1 cellular context compared by ENCODE assay signal in genomic region chr19:8050274-8051096, GRCh38.
TF ChIP-seq lines count a peak whose summit lies in the region.

No MANE protein-coding gene starts in this region.

TF ChIP-seq in GM12878, 131 proteins besides CTCF, POLR2A, EP300 and RAD21 (continued from another document and continues in another):
- TF ChIP-seq E4F1 (IDR thresholded peaks at IDR 0.05; ENCODE audit: borderline replicate concordance, partially characterized antibody) (no peak), IKZF1 (conservative IDR thresholded peaks at IDR 0.05) (peak; percentile 44; the same call in 1 of the 2 replicates), NBN (IDR thresholded peaks at IDR 0.05) (no peak), BCL11A (IDR thresholded peaks at IDR 0.05; ENCODE audit: low read depth, low read length) (no peak), SREBF2 (IDR thresholded peaks at IDR 0.05; ENCODE audit: low read length) (no peak), ZNF687 (IDR thresholded peaks at IDR 0.05) (no peak), ETV6 (conservative IDR thresholded peaks at IDR 0.05 in 1 of 2, IDR thresholded peaks at IDR 0.05 in 1 of 2; ENCODE audit: borderline replicate concordance in 1 of 2, low read depth in 1 of 2) (no peak), PBX3 (IDR thresholded peaks at IDR 0.05; ENCODE audit: insufficient replicate concordance, low read depth, low read length) (peak; percentile 79), TAF1 (IDR thresholded peaks at IDR 0.05; ENCODE audit: borderline replicate concordance, low read depth, low read length) (0 out of 2 replicates have a peak, but pooled peaks have one; percentile 39), SUPT20H (IDR thresholded peaks at IDR 0.05; ENCODE audit: borderline replicate concordance, control insufficient read depth, low read depth, low read length) (no peak), ZNF217 (IDR thresholded peaks at IDR 0.05) (no peak), TCF12 (IDR thresholded peaks at IDR 0.05; ENCODE audit: low read depth, low read length) (peak; percentile 62; the same call in 1 of the 2 replicates), CBX3 (IDR thresholded peaks at IDR 0.05; ENCODE audit: borderline replicate concordance, low read depth) (no peak), BMI1 (IDR thresholded peaks at IDR 0.05; ENCODE audit: borderline replicate concordance) (no peak), TCF3 (IDR thresholded peaks at IDR 0.05; ENCODE audit: borderline replicate concordance, insufficient read depth, low read depth, low read length) (peak; percentile 55; the same call in 1 of the 2 replicates), REST (IDR thresholded peaks at IDR 0.05; ENCODE audit: low read depth, low read length) (no peak), NR2F1 (conservative IDR thresholded peaks at IDR 0.05) (no peak), KAT2A (conservative IDR thresholded peaks at IDR 0.05; ENCODE audit: control insufficient read depth, low read depth, low read length) (no peak), PML (IDR thresholded peaks at IDR 0.05; ENCODE audit: low read length) (no peak), MEF2A (IDR thresholded peaks at IDR 0.05; ENCODE audit: insufficient read depth, low read depth, low read length) (no peak), SMAD1 (IDR thresholded peaks at IDR 0.05; ENCODE audit: low read depth, partially characterized antibody) (no peak), GABPA (IDR thresholded peaks at IDR 0.05; ENCODE audit: low read depth) (no peak), BHLHE40 (IDR thresholded peaks at IDR 0.05; ENCODE audit: borderline replicate concordance in 1 of 2, low read depth in 2 of 2, low read length in 1 of 2) (peak in 1 of 2 experiments; percentile 38; a peak in 1 of 4 replicates), ZZZ3 (IDR thresholded peaks at IDR 0.05; ENCODE audit: control insufficient read depth, insufficient read length, low read depth) (no peak), ZBED1 (IDR thresholded peaks at IDR 0.05; ENCODE audit: borderline replicate concordance) (no peak), POU2F2 (IDR thresholded peaks at IDR 0.05; ENCODE audit: borderline replicate concordance, low read depth, low read length) (no peak), POLR2AphosphoS5 (IDR thresholded peaks at IDR 0.05; ENCODE audit: low read length) (peak; percentile 72), DPF2 (IDR thresholded peaks at IDR 0.05) (peak; percentile 61), ATF3 (IDR thresholded peaks at IDR 0.05; ENCODE audit: borderline replicate concordance, extremely low read depth, low read depth, low read length) (no peak), NKRF (conservative IDR thresholded peaks at IDR 0.05) (no peak), CREB1 (IDR thresholded peaks at IDR 0.05; ENCODE audit: low read depth) (no peak), MTA3 (IDR thresholded peaks at IDR 0.05; ENCODE audit: borderline replicate concordance, low read length) (no peak), LARP7 (IDR thresholded peaks at IDR 0.05) (0 out of 2 replicates have a peak, but pooled peaks have one; percentile 51), ATF2 (IDR thresholded peaks at IDR 0.05; ENCODE audit: low read length) (no peak), ZBTB40 (IDR thresholded peaks at IDR 0.05; ENCODE audit: borderline replicate concordance) (no peak)
